In the genomic region with DNA sequence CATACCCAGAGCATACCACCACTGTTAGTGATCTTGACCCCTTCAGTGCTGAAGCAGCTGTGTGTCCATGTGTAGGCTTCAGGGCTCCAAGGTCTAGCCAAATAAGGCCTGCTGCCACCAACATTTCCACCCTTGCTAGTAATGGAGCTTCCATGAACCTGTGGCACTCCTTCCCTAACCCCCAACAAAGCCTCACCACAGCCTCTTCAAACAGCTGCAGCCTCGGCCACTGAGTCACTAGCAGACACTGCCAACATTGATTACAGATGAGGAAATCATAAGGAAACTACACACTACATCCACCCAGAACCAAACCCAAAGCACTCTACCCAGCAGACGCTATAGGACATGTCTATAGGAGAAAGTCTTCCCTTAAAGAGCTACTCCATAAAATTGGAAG, we compare ENCODE assay signal across 17 cellular contexts.
"Had no signal": no experiment of that assay in that cellular context is flagged by ENCODE, and none has a peak within 500 bp of the region (broad histone marks: within the 10 kb centered on the region; RNA-seq: fewer than 3 reads in every experiment).

No MANE protein-coding gene starts in this region.

- DNase-seq: activated B cell treated with CpG ODN at 0.5 μM for 24 hours; activated CD4-positive, alpha-beta T cell treated with anti-CD3 and anti-CD28 coated beads for 48 hours; activated CD8-positive, alpha-beta T cell treated with anti-CD3 and anti-CD28 coated beads for 36 hours; activated effector memory CD4-positive, alpha-beta T cell treated with Interleukin-2 at 50 U/mL for 16 hours; activated naive CD4-positive, alpha-beta T cell treated with anti-CD3 and anti-CD28 coated beads, Interleukin-2, amount 50 U/mL, for 16 hours; activated T-cell treated with anti-CD3 and anti-CD28 coated beads, Interleukin-2, amount 50 U/mL, for 4 hours; body of pancreas; effector CD8-positive, alpha-beta T cell; kidney; left ventricle myocardium inferior; naive thymus-derived CD4-positive, alpha-beta T cell; small intestine; T-helper 17 cell had no signal

- H3K9me3 ChIP-seq: body of pancreas, neutrophil, suprapubic skin had no signal

- H3K27ac ChIP-seq: body of pancreas, hepatocyte, left ventricle myocardium inferior, neutrophil, suprapubic skin had no signal

- FAIRE-seq: endothelial cell of umbilical vein, kidney, small intestine had no signal

- H3K4me3 ChIP-seq: body of pancreas, hepatocyte, left ventricle myocardium inferior, suprapubic skin had no signal

- H3K36me3 ChIP-seq: left ventricle myocardium inferior, neutrophil, suprapubic skin had no signal

- H3K79me2 ChIP-seq: hepatocyte had no signal

- ATAC-seq: activated CD8-positive, alpha-beta T cell treated with anti-CD3 and anti-CD28 coated beads for 36 hours; activated T-cell treated with anti-CD3 and anti-CD28 coated beads, Interleukin-2, amount 50 U/mL, for 4 hours; body of pancreas; naive thymus-derived CD4-positive, alpha-beta T cell; T-helper 17 cell had no signal

- H2AFZ ChIP-seq: hepatocyte had no signal

- H3K4me1 ChIP-seq: body of pancreas, left ventricle myocardium inferior, suprapubic skin had no signal

- H3K27me3 ChIP-seq: body of pancreas, hepatocyte, neutrophil, suprapubic skin had no signal

- H3K4me2 ChIP-seq: hepatocyte had no signal
